25 cellular contexts compared by ENCODE assay signal in genomic region chr12:31865023-31865422, GRCh38.
"Had no signal": no experiment of that assay in that cellular context is flagged by ENCODE, and none has a peak within 500 bp of the region (broad histone marks: within the 10 kb centered on the region; RNA-seq: fewer than 3 reads in every experiment).

No MANE protein-coding gene starts in this region.

- H3K27ac ChIP-seq: SJSA1, SK-N-MC had no signal

- H3K36me3 ChIP-seq: MG63, SJSA1 had no signal

- FAIRE-seq: HepG2, RCC 7860 had no signal

- H3K9me3 ChIP-seq: MG63, SJSA1 had no signal

- H3K4me3 ChIP-seq: MG63, SJSA1, SK-N-MC had no signal

- ATAC-seq: HepG2 had no signal

- DNase-seq: IMR-90, Karpas-422, KG1, MG63, NCI-H1092, NCI-H1105 treated with DMSO at 0.1 percent for 48 hours, NCI-H1417 treated with DMSO at 0.1 percent for 48 hours, NCI-H146, NCI-H1694 treated with DMSO at 0.1 percent for 48 hours, NCI-H1930, NCI-H2081, NCI-H2107, NCI-H2171, NCI-H226, NCI-H446, NCI-H510A, NCI-H524 treated with DMSO at 0.1 percent for 48 hours, NCI-H69, NCI-H774, RPMI8226, SIG-M5 had no signal

- H3K27me3 ChIP-seq: MG63, SJSA1 had no signal

- H3K4me1 ChIP-seq: SJSA1 had no signal
